ENCODE assay signal across 28 cellular contexts in the genomic region with DNA sequence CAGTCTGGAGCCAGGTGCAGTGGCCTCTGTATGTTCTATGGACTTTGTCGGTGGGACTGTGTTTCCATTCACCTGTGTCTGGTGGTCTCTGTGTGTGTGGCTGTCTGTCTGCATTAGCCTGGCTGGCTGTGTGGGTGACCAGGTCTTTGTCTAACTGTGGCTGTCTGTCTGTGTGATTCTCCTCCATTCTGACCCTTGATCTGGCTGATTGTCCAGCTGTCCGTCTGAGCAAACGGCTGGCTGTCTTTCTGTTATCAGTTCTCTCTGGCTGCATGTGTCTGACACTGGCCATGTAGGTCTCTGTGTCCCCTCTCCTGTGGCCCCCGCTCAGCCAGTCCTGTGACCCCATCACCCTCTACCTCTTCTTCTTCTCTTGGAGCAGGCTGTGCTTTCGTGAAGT. TPM values are rescaled to one million over a fixed set of nuclear protein-coding genes. Genes with fewer than 3 reads are reported as not detected.
"Had no signal": no experiment of that assay in that cellular context is flagged by ENCODE, and none has a peak within 500 bp of the region (broad histone marks: within the 10 kb centered on the region; RNA-seq: fewer than 3 reads in every experiment).

No MANE protein-coding gene starts in this region.

- ATAC-seq: effector memory CD8-positive, alpha-beta T cell; gastroesophageal sphincter; left colon; psoas muscle; stimulated activated memory B cell treated with anti-CD40 and anti-IgM and Interleukin-4, amounts not matched to agents 10 μg/mL and 1 μg/mL and 100 μg/mL, for 72 hours; stimulated activated naive CD8-positive, alpha-beta T cell treated with anti-CD3 and anti-CD28 coated beads, Interleukin-15, amount 100 ng/mL, for 72 hours had no signal

- H3K27ac Mint-ChIP-seq: effector memory CD8-positive, alpha-beta T cell; nephron; stimulated activated memory B cell treated with anti-CD40 and anti-IgM and Interleukin-4, amounts not matched to agents 10 μg/mL and 1 μg/mL and 100 μg/mL, for 72 hours; stimulated activated naive CD8-positive, alpha-beta T cell treated with anti-CD3 and anti-CD28 coated beads, Interleukin-15, amount 100 ng/mL, for 72 hours had no signal

- H3K9me3 Mint-ChIP-seq: effector memory CD8-positive, alpha-beta T cell; stimulated activated naive CD8-positive, alpha-beta T cell treated with anti-CD3 and anti-CD28 coated beads, Interleukin-15, amount 100 ng/mL, for 72 hours had no signal

- H3K4me1 Mint-ChIP-seq: nephron had no signal

- DNase-seq: activated CD4-positive, alpha-beta T cell treated with anti-CD3 and anti-CD28 coated beads for 4 hours; activated CD4-positive, alpha-beta T cell treated with anti-CD3 and anti-CD28 coated beads, Interleukin-2, amount 50 U/mL, for 48 hours; activated CD8-positive, alpha-beta memory T cell treated with anti-CD3 and anti-CD28 coated beads for 24 hours; activated effector memory CD4-positive, alpha-beta T cell treated with Interleukin-2 at 50 U/mL for 16 hours; activated naive CD4-positive, alpha-beta T cell treated with Interleukin-2 at 50 U/mL for 16 hours; anterior cingulate cortex; cortex of kidney; effector memory CD8-positive, alpha-beta T cell; head of caudate nucleus; hippocampal formation; kidney; left colon; mammary epithelial cell; ovary; psoas muscle; stimulated activated CD4-positive, alpha-beta T cell treated with anti-CD3 and anti-CD28 coated beads, Interleukin-1b, Interleukin-23, amount 100 ng/mL, for 48 hours; stimulated activated CD4-positive, alpha-beta T cell treated with anti-CD3 and anti-CD28 coated beads, Interleukin-4, amount 100 ng/mL, for 4 hours; stimulated activated CD8-positive, alpha-beta memory T cell treated with anti-CD3 and anti-CD28 coated beads, Interleukin-4, amount 100 ng/mL, for 48 hours; stimulated activated naive CD8-positive, alpha-beta T cell treated with anti-CD3 and anti-CD28 coated beads, Interleukin-15, amount 100 ng/mL, for 72 hours; substantia nigra; T-helper 1 cell; thyroid gland had no signal

- H3K36me3 Mint-ChIP-seq: stimulated activated memory B cell treated with anti-CD40 and anti-IgM and Interleukin-4, amounts not matched to agents 10 μg/mL and 1 μg/mL and 100 μg/mL, for 72 hours had no signal

- H3K4me3 Mint-ChIP-seq: nephron; stimulated activated memory B cell treated with anti-CD40 and anti-IgM and Interleukin-4, amounts not matched to agents 10 μg/mL and 1 μg/mL and 100 μg/mL, for 72 hours; stimulated activated naive CD8-positive, alpha-beta T cell treated with anti-CD3 and anti-CD28 coated beads, Interleukin-15, amount 100 ng/mL, for 72 hours had no signal

RNA-seq across cellular contexts. Expression of a gene that starts 53.2 kb away (rescaled TPM):
- total RNA-seq: endothelial cell of umbilical vein, gastroesophageal sphincter, psoas muscle, smooth muscle cell, thyroid gland had no signal
- polyA plus RNA-seq: endothelial cell of umbilical vein, fibroblast of lung had no signal
